In the genomic region with DNA sequence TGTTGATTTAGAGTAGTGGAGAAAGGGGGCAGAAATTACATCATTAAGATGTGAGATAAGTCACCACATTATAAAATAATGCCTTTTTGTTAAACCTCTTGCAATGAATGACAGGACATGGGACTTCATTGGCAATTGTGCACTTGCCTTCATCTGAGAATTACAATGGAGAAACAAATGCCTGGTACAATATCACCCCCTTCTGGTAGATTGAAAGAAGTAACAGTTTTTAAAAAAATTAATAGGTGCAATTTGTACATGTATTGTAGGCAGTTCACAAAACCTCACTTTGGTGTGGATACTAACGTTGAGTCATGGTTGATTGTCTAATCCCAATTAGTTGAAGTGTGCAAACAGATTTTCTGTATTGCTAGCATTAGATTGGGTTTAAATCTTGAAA, we compare ENCODE assay signal across 8 cellular contexts. TPM values are rescaled to one million over a fixed set of nuclear protein-coding genes. Genes with fewer than 3 reads are reported as not detected.
DNase-seq lines count a peak whose midpoint lies in the region; ATAC-seq and TF ChIP-seq lines count a peak whose summit lies in the region.

No MANE protein-coding gene starts in this region.

- H3K4me1 Mint-ChIP-seq in activated T-cell treated with anti-CD3 and anti-CD28 coated beads, Interleukin-2, amount 50 U/mL, for 72 hours (ENCODE audit: low read depth) = peaks cover 54% of the 10 kb centered on the region
- peaks cover 24% of the 10 kb centered on the region for H3K4me1 Mint-ChIP-seq in type B pancreatic cell (ENCODE audit: unreplicated experiment)

- H3K4me3 ChIP-seq in OCI-LY1 (ENCODE audit: low read depth, low read length, poor library complexity, severe bottlenecking) = no peak overlapping the region

- H3K4me3 Mint-ChIP-seq in activated T-cell treated with anti-CD3 and anti-CD28 coated beads, Interleukin-2, amount 50 U/mL, for 72 hours = peak overlapping the region in 1 of 2 donors; percentile 7
- H3K4me3 Mint-ChIP-seq in type B pancreatic cell = no peak overlapping the region

- H3K27me3 ChIP-seq in OCI-LY1 (ENCODE audit: insufficient read depth, low read length) = no peaks in the 10 kb centered on the region

- DNase-seq in activated T-cell treated with anti-CD3 and anti-CD28 coated beads, Interleukin-2, amount 50 U/mL, for 72 hours = no peak
- DNase-seq in activated T-cell treated with anti-CD3 and anti-CD28 coated beads, Interleukin-2, amount 50 U/mL, for 48 hours = no peak
- DNase-seq in HS-5 (ENCODE audit: low read depth) = peak; percentile 34
- DNase-seq in central memory CD4-positive, alpha-beta T cell = peak; percentile 64
- no peak for DNase-seq in left lobe of liver (ENCODE audit: low spot score)
- no peak for DNase-seq in type B pancreatic cell (ENCODE audit: extremely low spot score, unreplicated experiment)
- no peak for DNase-seq in GM19240 (ENCODE audit: insufficient read length, low spot score)

- TF ChIP-seq CTCF in OCI-LY1 (IDR thresholded peaks at IDR 0.05; ENCODE audit: low read length) = peak; percentile 86
- TF ChIP-seq CTCF in type B pancreatic cell (conservative IDR thresholded peaks at IDR 0.05) = peak; percentile 85

- no peak overlapping the region for H3K27ac ChIP-seq in OCI-LY1 (ENCODE audit: low read depth, low read length, poor library complexity, severe bottlenecking)

- peak; percentile 23 to 41 for ATAC-seq in activated T-cell treated with anti-CD3 and anti-CD28 coated beads, Interleukin-2, amount 50 U/mL, for 72 hours (replicated peaks in 1 of 2)
- peak; percentile 89 for ATAC-seq in left lobe of liver

- peak overlapping the region; percentile 48 for H3K27ac Mint-ChIP-seq in activated T-cell treated with anti-CD3 and anti-CD28 coated beads, Interleukin-2, amount 50 U/mL, for 72 hours
- no peak overlapping the region for H3K27ac Mint-ChIP-seq in type B pancreatic cell

- H3K9me2 ChIP-seq in OCI-LY1 (ENCODE audit: low read depth, low read length) = no peaks in the 10 kb centered on the region

- no peaks in the 10 kb centered on the region for H3K36me3 Mint-ChIP-seq in activated T-cell treated with anti-CD3 and anti-CD28 coated beads, Interleukin-2, amount 50 U/mL, for 72 hours (ENCODE audit: insufficient read depth in 2 of 2)
- no peaks in the 10 kb centered on the region for H3K36me3 Mint-ChIP-seq in type B pancreatic cell

- H3K4me2 ChIP-seq in OCI-LY1 (ENCODE audit: low read length) = no peak overlapping the region

- H3K79me2 ChIP-seq in OCI-LY1 (ENCODE audit: insufficient read depth, low read length) = no peaks in the 10 kb centered on the region

- no peaks in the 10 kb centered on the region for H3K36me3 ChIP-seq in OCI-LY1 (ENCODE audit: insufficient read depth, low read length)

- no peak overlapping the region for H2AFZ ChIP-seq in OCI-LY1 (ENCODE audit: low read length)

- no peaks in the 10 kb centered on the region for H3K27me3 Mint-ChIP-seq in activated T-cell treated with anti-CD3 and anti-CD28 coated beads, Interleukin-2, amount 50 U/mL, for 72 hours (ENCODE audit: low read depth)
- no peaks in the 10 kb centered on the region for H3K27me3 Mint-ChIP-seq in type B pancreatic cell

- H3K4me1 ChIP-seq in OCI-LY1 (ENCODE audit: insufficient read depth, low read length, severe bottlenecking) = peaks cover 15% of the 10 kb centered on the region

- H3K9me3 Mint-ChIP-seq in activated T-cell treated with anti-CD3 and anti-CD28 coated beads, Interleukin-2, amount 50 U/mL, for 72 hours = no peaks in the 10 kb centered on the region
- H3K9me3 Mint-ChIP-seq in type B pancreatic cell = no peaks in the 10 kb centered on the region

- no peak overlapping the region for H3K9ac ChIP-seq in OCI-LY1 (ENCODE audit: low read length)

- H3F3A ChIP-seq in OCI-LY1 (ENCODE audit: insufficient read depth, low read length) = no peaks in the 10 kb centered on the region

- H3K9me3 ChIP-seq in OCI-LY1 (ENCODE audit: low read length) = no peaks in the 10 kb centered on the region

- H4K20me1 ChIP-seq in OCI-LY1 (ENCODE audit: insufficient read depth, low read length) = no peaks in the 10 kb centered on the region

RNA-seq across cellular contexts. Expression of gene P2RY14, which starts 4.6 kb away (rescaled TPM):
- total RNA-seq in activated T-cell treated with anti-CD3 and anti-CD28 coated beads, Interleukin-2, amount 50 U/mL, for 72 hours = under 1 TPM; 0.34 to 0.51 TPM
- total RNA-seq in left lobe of liver = not detected
- total RNA-seq in type B pancreatic cell (ENCODE audit: low replicate concordance) = 0.14 and 0.60 TPM in 2 replicates

RNA-seq across cellular contexts. Expression of gene GPR87, which starts 33.7 kb away (rescaled TPM):
- total RNA-seq in activated T-cell treated with anti-CD3 and anti-CD28 coated beads, Interleukin-2, amount 50 U/mL, for 72 hours = 1 to 10 TPM in 1 of 2 donors, under 1 TPM in 1; 0.70 to 2.2 TPM
- total RNA-seq in left lobe of liver (not detected), type B pancreatic cell (ENCODE audit: low replicate concordance) (5.5 and 28.9 TPM in 2 replicates)

RNA-seq across cellular contexts. Expression of gene P2RY13, which starts 46.4 kb away (rescaled TPM):
- not detected for total RNA-seq in activated T-cell treated with anti-CD3 and anti-CD28 coated beads, Interleukin-2, amount 50 U/mL, for 72 hours
- total RNA-seq in left lobe of liver (1.3 TPM), type B pancreatic cell (ENCODE audit: low replicate concordance) (not detected in 2 replicates)

Comparison
In these comparisons a context has a peak if more than half of its experiments do, and no peak if none do; other contexts are left out.
1. DNase-seq: peak in HS-5 (single experiment) and central memory CD4-positive, alpha-beta T cell (single experiment); none in activated T-cell treated with anti-CD3 and anti-CD28 coated beads, Interleukin-2, amount 50 U/mL, for 72 hours (0 of 2), activated T-cell treated with anti-CD3 and anti-CD28 coated beads, Interleukin-2, amount 50 U/mL, for 48 hours (0 of 2), left lobe of liver (single experiment), type B pancreatic cell (single experiment) and GM19240 (single experiment).